Comparison of ENCODE assay signal across 29 cellular contexts in the genomic region with DNA sequence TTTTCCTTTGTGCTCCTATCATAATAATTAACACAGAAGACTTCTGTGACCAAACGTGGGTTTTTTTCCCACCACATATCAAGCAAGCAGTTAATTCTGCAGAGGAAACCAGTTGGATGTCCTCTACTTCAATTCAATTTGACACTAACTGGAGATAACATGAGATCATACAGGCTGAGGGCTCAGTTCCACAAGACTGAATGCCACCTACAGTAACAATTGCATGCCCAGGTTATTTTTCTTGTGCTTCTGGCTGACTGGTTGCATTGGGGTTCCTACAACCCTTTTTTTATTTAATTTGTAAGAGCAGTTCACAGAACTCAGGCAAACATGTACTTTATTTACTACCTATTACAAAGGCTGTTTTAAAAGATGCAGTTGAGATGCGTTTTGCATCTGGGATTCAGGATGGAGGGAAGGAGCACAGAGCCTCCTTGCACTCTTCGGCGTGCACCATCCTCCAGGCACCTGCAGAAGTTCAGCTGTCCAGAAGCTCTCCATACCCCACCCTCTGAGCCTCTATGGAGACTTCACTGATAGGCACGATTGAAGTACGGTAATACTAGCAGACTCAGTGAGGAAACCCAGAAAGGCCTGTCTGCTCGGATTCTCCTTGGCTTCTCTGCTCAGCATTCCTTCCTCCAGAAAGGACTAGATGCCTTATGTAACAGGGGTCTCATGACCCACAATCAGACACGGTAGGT.
"Had no signal": no experiment of that assay in that cellular context is flagged by ENCODE, and none has a peak within 500 bp of the region (broad histone marks: within the 10 kb centered on the region; RNA-seq: fewer than 3 reads in every experiment).

No MANE protein-coding gene starts in this region.

- H3K4me1 ChIP-seq: ascending aorta had no signal

- H3K9me3 ChIP-seq: ascending aorta, MG63 had no signal

- H3K4me3 Mint-ChIP-seq: activated CD4-positive, alpha-beta T cell treated with anti-CD3 and anti-CD28 coated beads, Interleukin-2, amount 10 ng/mL, durations not matched to agents 24 days and 14 days; activated CD8-positive, alpha-beta T cell treated with anti-CD3 and anti-CD28 coated beads for 36 hours; activated naive CD4-positive, alpha-beta T cell treated with anti-CD3 and anti-CD28 coated beads, Interleukin-2, amount 50 U/mL, for 24 hours; activated naive CD8-positive, alpha-beta T cell treated with anti-CD3 and anti-CD28 coated beads, Interleukin-2, amount 10 ng/mL, durations not matched to agents 7 days and 5 days; activated T-cell treated with anti-CD3 and anti-CD28 coated beads, Interleukin-2, amount 50 U/mL, for 72 hours; activated T-helper 17 cell treated with anti-CD3 and anti-CD28 coated beads, Interleukin-2, amount 50 U/mL, for 72 hours had no signal

- H3K4me3 ChIP-seq: ascending aorta, cardiac muscle cell, MG63, SK-N-MC had no signal

- H3K27me3 Mint-ChIP-seq: activated CD4-positive, alpha-beta T cell treated with anti-CD3 and anti-CD28 coated beads, Interleukin-2, amount 10 ng/mL, durations not matched to agents 24 days and 14 days; activated CD8-positive, alpha-beta T cell treated with anti-CD3 and anti-CD28 coated beads for 36 hours; activated naive CD4-positive, alpha-beta T cell treated with anti-CD3 and anti-CD28 coated beads, Interleukin-2, amount 50 U/mL, for 24 hours; activated naive CD8-positive, alpha-beta T cell treated with anti-CD3 and anti-CD28 coated beads, Interleukin-2, amount 10 ng/mL, durations not matched to agents 7 days and 5 days; activated T-helper 17 cell treated with anti-CD3 and anti-CD28 coated beads, Interleukin-2, amount 50 U/mL, for 72 hours had no signal

- H3K27ac Mint-ChIP-seq: activated CD4-positive, alpha-beta T cell treated with anti-CD3 and anti-CD28 coated beads, Interleukin-2, amount 10 ng/mL, durations not matched to agents 24 days and 14 days; activated CD8-positive, alpha-beta T cell treated with anti-CD3 and anti-CD28 coated beads for 36 hours; activated naive CD4-positive, alpha-beta T cell treated with anti-CD3 and anti-CD28 coated beads, Interleukin-2, amount 50 U/mL, for 24 hours; activated naive CD8-positive, alpha-beta T cell treated with anti-CD3 and anti-CD28 coated beads, Interleukin-2, amount 10 ng/mL, durations not matched to agents 7 days and 5 days; activated T-cell treated with anti-CD3 and anti-CD28 coated beads, Interleukin-2, amount 50 U/mL, for 72 hours; activated T-helper 17 cell treated with anti-CD3 and anti-CD28 coated beads, Interleukin-2, amount 50 U/mL, for 72 hours had no signal

- H3K36me3 Mint-ChIP-seq: activated naive CD4-positive, alpha-beta T cell treated with anti-CD3 and anti-CD28 coated beads, Interleukin-2, amount 50 U/mL, for 24 hours; activated naive CD8-positive, alpha-beta T cell treated with anti-CD3 and anti-CD28 coated beads, Interleukin-2, amount 10 ng/mL, durations not matched to agents 7 days and 5 days had no signal

- DNase-seq: activated CD4-positive, alpha-beta T cell treated with anti-CD3 and anti-CD28 coated beads, Interleukin-2, amount 10 ng/mL, durations not matched to agents 24 days and 14 days; activated CD4-positive, alpha-beta T cell treated with anti-CD3 and anti-CD28 coated beads, Interleukin-2, amount 50 U/mL, for 4 hours; activated CD8-positive, alpha-beta T cell treated with anti-CD3 and anti-CD28 coated beads for 36 hours; activated gamma-delta T cell; activated naive CD4-positive, alpha-beta T cell treated with Interleukin-2 at 50 U/mL for 16 hours; activated naive CD8-positive, alpha-beta T cell treated with anti-CD3 and anti-CD28 coated beads, Interleukin-2, amount 10 ng/mL, durations not matched to agents 7 days and 5 days; activated T-cell treated with anti-CD3 and anti-CD28 coated beads, Interleukin-2, amount 50 U/mL, for 1 hour; activated T-cell treated with anti-CD3 and anti-CD28 coated beads, Interleukin-2, amount 50 U/mL, for 72 hours; amygdala; Kasumi-1; MG63; NCI-H1048; NCI-H1105 treated with DMSO at 0.1 percent for 48 hours; NCI-H1436; NCI-H1694; NCI-H1930; NCI-H2081 treated with DMSO at 0.1 percent for 48 hours; NCI-H226; NCI-H446 treated with DMSO at 0.1 percent for 48 hours; NCI-H524 treated with DMSO at 0.1 percent for 48 hours; NK-92 treated with Interleukin-12 subunit alpha and Interleukin-12 subunit beta, amount 100 ng/mL, for 24 hours; OCI-M1; SHP77 treated with DMSO at 0.1 percent for 48 hours; T1000 had no signal

- H3K27ac ChIP-seq: ascending aorta, cardiac muscle cell, SK-N-MC had no signal

- H3K27me3 ChIP-seq: ascending aorta, cardiac muscle cell, MG63 had no signal

- H3K36me3 ChIP-seq: ascending aorta, cardiac muscle cell, MG63 had no signal

- H3K4me1 Mint-ChIP-seq: activated CD4-positive, alpha-beta T cell treated with anti-CD3 and anti-CD28 coated beads, Interleukin-2, amount 10 ng/mL, durations not matched to agents 24 days and 14 days; activated naive CD4-positive, alpha-beta T cell treated with anti-CD3 and anti-CD28 coated beads, Interleukin-2, amount 50 U/mL, for 24 hours; activated naive CD8-positive, alpha-beta T cell treated with anti-CD3 and anti-CD28 coated beads, Interleukin-2, amount 10 ng/mL, durations not matched to agents 7 days and 5 days; activated T-helper 17 cell treated with anti-CD3 and anti-CD28 coated beads, Interleukin-2, amount 50 U/mL, for 72 hours had no signal

- H3K9me3 Mint-ChIP-seq: activated naive CD8-positive, alpha-beta T cell treated with anti-CD3 and anti-CD28 coated beads, Interleukin-2, amount 10 ng/mL, durations not matched to agents 7 days and 5 days had no signal
